Comparison of ENCODE assay signal across 11 cellular contexts in genomic region chr12:67991158-67991557, GRCh38. TPM values are rescaled to one million over a fixed set of nuclear protein-coding genes. Genes with fewer than 3 reads are reported as not detected.
DNase-seq lines count a peak whose midpoint lies in the region; ATAC-seq, FAIRE-seq and TF ChIP-seq lines count a peak whose summit lies in the region.
"Had no signal": no experiment of that assay in that cellular context is flagged by ENCODE, and none has a peak within 500 bp of the region (broad histone marks: within the 10 kb centered on the region; RNA-seq: fewer than 3 reads in every experiment).

No MANE protein-coding gene starts in this region.

- POLR2A ChIA-PET in GM12878 (lab: Charles Lee): interaction anchor here (0.8 to 2.0 kb wide), 5 partner anchors 9 to 722 kb away, joined by 3 to 8 read pairs (median 3); partner anchors contain the start of gene CAND1

- H3K27ac Mint-ChIP-seq in IgD-negative memory B cell: peak overlapping the region; percentile 95 to 97 (median 96)
- H3K27ac Mint-ChIP-seq: endodermal cell, nephron progenitor cell had no signal

- TF ChIP-seq POLR2A in GM12878 (IDR thresholded peaks at IDR 0.05; ENCODE audit: low read depth, low read length): no peak

- DNase-seq in GM12878 (ENCODE audit: low read depth, low spot score): no peak
- DNase-seq in NOMO-1 treated with DMSO at 0.1 percent for 48 hours (lab: John Stamatoyannopoulos, UW; ENCODE audit: unreplicated experiment): no peak
- no peak for DNase-seq in dermis blood vessel endothelial cell
- no peak for DNase-seq in H7
- DNase-seq in NCI-H2029 (lab: John Stamatoyannopoulos, UW): no peak
- DNase-seq: endodermal cell, NCI-H187, nephron progenitor cell had no signal

- BruUV-seq in GM12878 (replicated peaks; lab: Mats Ljungman, UMichigan): no TSS peak

- FAIRE-seq in GM12878 (lab: Jason Lieb, UNC): no peak

- H3K9me3 ChIP-seq in GM12878 (replicated peaks; ENCODE audit: control insufficient read depth, insufficient read depth, low read length): peaks cover 2% of the 10 kb centered on the region; the same call in 2 of the 3 replicates

- H3K36me3 ChIP-seq in GM12878 (ENCODE audit: control insufficient read depth in 2 of 2, insufficient read depth in 2 of 2, low read length in 1 of 2) (no peaks in the 10 kb centered on the region), H7 (replicated peaks; ENCODE audit: control insufficient read depth, insufficient read depth, low read length) (no peaks in the 10 kb centered on the region)

- no peaks in the 10 kb centered on the region for H3K79me2 ChIP-seq in GM12878 (ENCODE audit: control insufficient read depth, insufficient read depth, low read length)

- H3K4me3 Mint-ChIP-seq in IgD-negative memory B cell: peak overlapping the region; percentile 87 to 93 (median 92)
- H3K4me3 Mint-ChIP-seq: endodermal cell, nephron progenitor cell had no signal

- H3K27me3 Mint-ChIP-seq in IgD-negative memory B cell: no peaks in the 10 kb centered on the region

- peaks cover 2 to 8% (median 6%) of the 10 kb centered on the region in 3 donors for H3K9me3 Mint-ChIP-seq in IgD-negative memory B cell
- H3K9me3 Mint-ChIP-seq: endodermal cell had no signal

- H3K4me1 Mint-ChIP-seq in IgD-negative memory B cell: peaks cover 50 to 59% (median 58%) of the 10 kb centered on the region in 3 donors

- H3K4me1 ChIP-seq in GM12878 (ENCODE audit: control insufficient read depth, insufficient read depth, low read length): peaks cover 31% of the 10 kb centered on the region

- 0% methylated on average over 4 of the region's 4 CpGs for WGBS in GM12878 (ENCODE audit: insufficient coverage, insufficient replicate concordance, low lambda C conversion rate, missing lambda C conversion rate)

- H3K4me3 ChIP-seq in GM08714 (ENCODE audit: low read length) (peak overlapping the region; percentile 1; the same call in 1 of the 2 replicates), GM12878 (no peak overlapping the region), H7 (ENCODE audit: insufficient read depth, low read depth, low read length) (no peak overlapping the region)

- TF ChIP-seq CTCF in GM12878 (IDR thresholded peaks at IDR 0.05 in 2 of 3, conservative IDR thresholded peaks at IDR 0.05 in 1 of 3; ENCODE audit: control insufficient read depth in 2 of 3, extremely low read depth in 1 of 3, insufficient read depth in 1 of 3, low read depth in 3 of 3, low read length in 3 of 3): no peak

- peak overlapping the region; percentile 70 for H2AFZ ChIP-seq in GM12878 (ENCODE audit: control insufficient read depth, low read depth, low read length)

- TF ChIP-seq RAD21 in GM12878 (IDR thresholded peaks at IDR 0.05; ENCODE audit: insufficient read depth, low read depth, low read length): no peak

- CTCF ChIA-PET in GM12878 (lab: Yijun Ruan, JAX): interaction anchor here (0.8 to 2.6 kb wide), 13 partner anchors 8 to 232 kb away, joined by 3 to 17 read pairs (median 4); partner anchors contain the start of gene IFNG

- no peaks in the 10 kb centered on the region for H4K20me1 ChIP-seq in GM12878 (ENCODE audit: control insufficient read depth, insufficient read depth)

- TF ChIP-seq EP300 in GM12878 (IDR thresholded peaks at IDR 0.05; ENCODE audit: borderline replicate concordance in 1 of 2, control insufficient read depth in 1 of 2, low read depth in 2 of 2, low read length in 2 of 2): no peak

- H3K9ac ChIP-seq in GM12878 (ENCODE audit: control insufficient read depth, insufficient read depth, low read length): no peak overlapping the region; the same call in 1 of the 2 replicates

- peak overlapping the region; percentile 54; the same call in 1 of the 2 replicates for H3K27ac ChIP-seq in GM12878 (ENCODE audit: control insufficient read depth, insufficient read depth)

- peak overlapping the region; percentile 82 for H3K4me2 ChIP-seq in GM12878 (ENCODE audit: control insufficient read depth, insufficient read depth)

- H3K27me3 ChIP-seq in GM12878 (replicated peaks in 1 of 2; ENCODE audit: control insufficient read depth in 2 of 2, insufficient read depth in 2 of 2, low read length in 1 of 2): no peaks in the 10 kb centered on the region
- no peaks in the 10 kb centered on the region for H3K27me3 ChIP-seq in H7 (ENCODE audit: control insufficient read depth, insufficient read depth, low read length)

- intact Hi-C loops in GM12878 (cut with micrococcal nuclease; ENCODE audit: unreplicated experiment): no loop called here

- ATAC-seq in GM21390 (IDR thresholded peaks at IDR 0.05; ENCODE audit: unreplicated experiment) (peak; percentile 52), GM12878 (peak; percentile 85)

- RAD21 ChIA-PET in GM12878 (lab: Charles Lee; ENCODE audit: unreplicated experiment): interaction anchor here (0.9 to 1.4 kb wide), 5 partner anchors 9 to 46 kb away, joined by 3 to 4 read pairs (median 4); no protein-coding TSS in a partner anchor

- SMC1A ChIA-PET in GM12878 (lab: Charles Lee; ENCODE audit: uncharacterized antibody, unreplicated experiment): interaction anchor here (0.6 to 4.5 kb wide), 19 partner anchors 8 to 635 kb away, joined by 3 to 23 read pairs (median 4); partner anchors contain the start of gene MDM1

- in situ Hi-C loops in GM12878 (cut with MboI): no loop called here

- H3K36me3 Mint-ChIP-seq in IgD-negative memory B cell: peaks cover 16% of the 10 kb centered on the region

TF ChIP-seq in GM12878, 131 proteins besides CTCF, POLR2A, EP300 and RAD21 (continues in another document):
- TF ChIP-seq JUNB (IDR thresholded peaks at IDR 0.05) (no peak), SMAD1 (IDR thresholded peaks at IDR 0.05; ENCODE audit: low read depth, partially characterized antibody) (no peak), REST (IDR thresholded peaks at IDR 0.05; ENCODE audit: low read depth, low read length) (no peak), CHD1 (IDR thresholded peaks at IDR 0.05; ENCODE audit: low read depth, low read length) (no peak), RELB (IDR thresholded peaks at IDR 0.05; ENCODE audit: low read depth) (0 out of 2 replicates have a peak, but pooled peaks have one; percentile 18), GABPA (IDR thresholded peaks at IDR 0.05; ENCODE audit: low read depth) (no peak), IKZF1 (conservative IDR thresholded peaks at IDR 0.05) (no peak; the same call in 1 of the 2 replicates), BMI1 (IDR thresholded peaks at IDR 0.05; ENCODE audit: borderline replicate concordance) (no peak)

RNA-seq across cellular contexts. Expression of gene IFNG-AS1, which starts 1.9 kb away (rescaled TPM):
- polyA plus RNA-seq in IgD-negative memory B cell (21.1 TPM), GM12878 (2011; rRNA removed) (1.9 and 3.0 TPM in 2 replicates), GM12878 (2014; fragmentation: Illumina TruSeq; extraction: Trizol) (1.6 and 2.1 TPM in 2 replicates), GM12878 (2014; fragmentation: Nextera tagmentation; extraction: Ambion mirVana) (1 to 10 TPM; 1.4 to 1.8 TPM), GM12878 (2014; rRNA removed) (0.72 and 1.0 TPM in 2 replicates), GM12878 (2016; fragmentation: Nextera tagmentation; extraction: Ambion mirVana) (under 1 TPM; 0.40 to 0.89 TPM)
- total RNA-seq in GM12878 (2013; cell fraction: nucleolus; rRNA removed): 15.2 and 17.2 TPM in 2 replicates
- total RNA-seq in GM12878 (2014; rRNA removed) (1.1 and 1.3 TPM in 2 replicates), GM12878 (2014; rRNA removed; fragmentation: Illumina TruSeq; extraction: Trizol) (1.9 and 2.5 TPM in 2 replicates), GM12878 (2021) (1.1 and 1.3 TPM in 2 replicates), dermis blood vessel endothelial cell (not detected in 2 replicates)
- 1.5 TPM for polyA plus RNA-seq in GM12878 (2011; ENCODE audit: low read depth)
- 0.50 and 0.75 TPM in 2 replicates for polyA plus RNA-seq in GM12878 (2011; cell fraction: cytosol; rRNA removed)
- 2.1 and 3.7 TPM in 2 replicates for polyA plus RNA-seq in GM12878 (2011; cell fraction: nucleus; rRNA removed)
- 2.2 and 2.8 TPM in 2 replicates for polyA plus RNA-seq in GM12878 (2012)
- 1.5 and 2.4 TPM in 2 replicates for polyA minus RNA-seq in GM12878 (2011; rRNA and poly(A)+ RNA removed)
- 0.62 and 1.7 TPM in 2 replicates for polyA minus RNA-seq in GM12878 (2011; cell fraction: cytosol; rRNA and poly(A)+ RNA removed)
- polyA minus RNA-seq in GM12878 (2011; cell fraction: nucleus; rRNA and poly(A)+ RNA removed): 3.0 and 4.5 TPM in 2 replicates
- total RNA-seq in H7 (2014; rRNA removed; shearing (Covaris generic)): not detected in 2 replicates
- total RNA-seq: endodermal cell had no signal
